In genomic region chr17:40069751-40070643, GRCh38 we compare ENCODE assay signal across 8 cellular contexts. TPM values are rescaled to one million over a fixed set of nuclear protein-coding genes. Genes with fewer than 3 reads are reported as not detected.
DNase-seq lines count a peak whose midpoint lies in the region; ATAC-seq and TF ChIP-seq lines count a peak whose summit lies in the region.

No MANE protein-coding gene starts in this region.

- H3K14ac ChIP-seq in mesenchymal stem cell (ENCODE audit: low read length in 2 of 2): peak overlapping the region in 1 of 2 experiments; percentile 97

- H3K23ac ChIP-seq in mesenchymal stem cell (ENCODE audit: low read length in 2 of 2): no peak overlapping the region

- peaks cover 50% of the 10 kb centered on the region for H3K4me1 ChIP-seq in SJCRH30
- H3K4me1 ChIP-seq in mammary epithelial cell (ENCODE audit: insufficient read depth, low read length): peaks cover 50% of the 10 kb centered on the region
- H3K4me1 ChIP-seq in mesenchymal stem cell (ENCODE audit: control insufficient read depth, insufficient read depth, low read depth, low read length): peaks cover 69% of the 10 kb centered on the region

- H3K36me3 Mint-ChIP-seq in CD14-positive monocyte: peaks cover 6 to 10% of the 10 kb centered on the region in 2 donors
- no peaks in the 10 kb centered on the region for H3K36me3 Mint-ChIP-seq in HFFc6 (ENCODE audit: low read depth)

- 2% methylated on average over 11 of the region's 14 CpGs for WGBS in mammary epithelial cell (ENCODE audit: low coverage, missing lambda C conversion rate)
- WGBS in mesenchymal stem cell: 65% methylated on average over 12 of the region's 14 CpGs

- peak overlapping the region; percentile 87 for H4K8ac ChIP-seq in mesenchymal stem cell (ENCODE audit: low read length)

- CTCF ChIA-PET in mammary epithelial cell (lab: Charles Lee; ENCODE audit: low non-redundant PET): no interaction called here

- H3K4me3 ChIP-seq in SJCRH30: no peak overlapping the region
- no peak overlapping the region for H3K4me3 ChIP-seq in mammary epithelial cell (replicated peaks in 1 of 3; ENCODE audit: insufficient read depth in 1 of 3, low read depth in 2 of 3, low read length in 3 of 3)
- H3K4me3 ChIP-seq in mesenchymal stem cell (ENCODE audit: insufficient read depth in 1 of 2, low read depth in 1 of 2, low read length in 2 of 2): peak overlapping the region in 1 of 2 experiments; percentile 65

- peak overlapping the region; percentile 68 for H2BK120ac ChIP-seq in mesenchymal stem cell (ENCODE audit: low read depth, low read length)

- H3K9me3 Mint-ChIP-seq in CD14-positive monocyte (no peaks in the 10 kb centered on the region), HFFc6 (no peaks in the 10 kb centered on the region)

- peak overlapping the region; percentile 56 for H2AK5ac ChIP-seq in mesenchymal stem cell (ENCODE audit: low read length, severe bottlenecking)

- H2BK15ac ChIP-seq in mesenchymal stem cell (ENCODE audit: low read depth, poor library complexity, severe bottlenecking): peak overlapping the region; percentile 97

- intact Hi-C loops in CD14-positive monocyte (cut with micrococcal nuclease) (no loop called here), mammary epithelial cell (cut with micrococcal nuclease) (no loop called here)

- dilution Hi-C loops in mammary epithelial cell (cut with HindIII; ENCODE audit: low sequenced_read_pairs): loop anchor here (5.0 kb wide), 1 partner anchor 78 kb away; no protein-coding TSS in a partner anchor

- H2AFZ ChIP-seq in mammary epithelial cell (ENCODE audit: low read depth, low read length) (peak overlapping the region; percentile 41), mesenchymal stem cell (ENCODE audit: low read depth, low read length) (no peak overlapping the region)

- H3K27me3 Mint-ChIP-seq in CD14-positive monocyte (ENCODE audit: low read depth in 3 of 3) (peaks cover 0 to 2% (median 2%) of the 10 kb centered on the region in 3 donors), HFFc6 (ENCODE audit: insufficient read depth) (no peaks in the 10 kb centered on the region; the same call in 1 of the 2 replicates)

- in situ Hi-C loops in mammary epithelial cell (cut with MboI; ENCODE audit: low sequenced_read_pairs in 2 of 2): no loop called here

- H4K91ac ChIP-seq in mesenchymal stem cell (ENCODE audit: low read length): peak overlapping the region; percentile 70

- peak overlapping the region in 6 of 7 donors; percentile 12 to 68 (median 52) for H3K27ac Mint-ChIP-seq in CD14-positive monocyte
- H3K27ac Mint-ChIP-seq in HFFc6: peak overlapping the region; percentile 96

- no peak for ATAC-seq in GM21825 (IDR thresholded peaks at IDR 0.05; ENCODE audit: unreplicated experiment)

- peak overlapping the region; percentile 87 to 93 for H2BK12ac ChIP-seq in mesenchymal stem cell (ENCODE audit: low read length in 2 of 2)

- no peak for DNase-seq in CD14-positive monocyte (ENCODE audit: low spot score)
- peak; percentile 43 for DNase-seq in HFFc6
- peak; percentile 38 to 64 for DNase-seq in SJCRH30
- peak; percentile 24 for DNase-seq in mammary epithelial cell
- DNase-seq in mesenchymal stem cell: peak; percentile 33
- DNase-seq in ureter (ENCODE audit: low spot score): peak; percentile 67
- DNase-seq in germinal center (ENCODE audit: low spot score): no peak

- no peak overlapping the region for H3K9ac ChIP-seq in mammary epithelial cell (ENCODE audit: insufficient read depth, low read length)
- H3K9ac ChIP-seq in mesenchymal stem cell (ENCODE audit: low read length): peak overlapping the region; percentile 80

- H3K4me3 Mint-ChIP-seq in CD14-positive monocyte (peak overlapping the region; percentile 17 to 96), HFFc6 (peak overlapping the region; percentile 72)

- H3K27ac ChIP-seq in SJCRH30 (no peak overlapping the region), mammary epithelial cell (ENCODE audit: insufficient read depth, low read depth, low read length) (no peak overlapping the region), mesenchymal stem cell (ENCODE audit: low read length, poor library complexity, severe bottlenecking) (no peak overlapping the region)

- H3K9me3 ChIP-seq in SJCRH30 (replicated peaks): no peaks in the 10 kb centered on the region
- no peaks in the 10 kb centered on the region for H3K9me3 ChIP-seq in mammary epithelial cell (replicated peaks; ENCODE audit: insufficient read depth, low read length)
- no peaks in the 10 kb centered on the region for H3K9me3 ChIP-seq in mesenchymal stem cell (ENCODE audit: control insufficient read depth, low read length)

- H3K4me2 ChIP-seq in mammary epithelial cell (ENCODE audit: insufficient read depth, low read depth, low read length) (peak overlapping the region; percentile 43), mesenchymal stem cell (ENCODE audit: low read length, poor library complexity, severe bottlenecking) (peak overlapping the region; percentile 0)

- H2BK5ac ChIP-seq in mesenchymal stem cell (ENCODE audit: low read depth, low read length, poor library complexity, severe bottlenecking): no peak overlapping the region

- no TSS peak for BruUV-seq in mammary epithelial cell (replicated peaks; lab: Mats Ljungman, UMichigan)

- H4K20me1 ChIP-seq in mammary epithelial cell (ENCODE audit: insufficient read depth, low read length): no peaks in the 10 kb centered on the region

- peak overlapping the region; percentile 85 to 90 for H3K18ac ChIP-seq in mesenchymal stem cell (ENCODE audit: low read depth in 1 of 2, low read length in 2 of 2)

- H3K27me3 ChIP-seq in SJCRH30 (no peaks in the 10 kb centered on the region), mammary epithelial cell (ENCODE audit: insufficient read depth, low read length) (no peaks in the 10 kb centered on the region), mesenchymal stem cell (ENCODE audit: control insufficient read depth in 1 of 2, insufficient read depth in 1 of 2, low read length in 2 of 2) (no peaks in the 10 kb centered on the region)

- H3K79me2 ChIP-seq in mammary epithelial cell (ENCODE audit: insufficient read depth, low read length): no peaks in the 10 kb centered on the region

- peaks cover 72% of the 10 kb centered on the region for H3K4me1 Mint-ChIP-seq in CD14-positive monocyte
- peaks cover 60% of the 10 kb centered on the region for H3K4me1 Mint-ChIP-seq in HFFc6 (ENCODE audit: low read depth)

- peak overlapping the region; percentile 65 to 79 for H3K4ac ChIP-seq in mesenchymal stem cell (ENCODE audit: low read depth in 1 of 2, low read length in 2 of 2)

- H3K79me1 ChIP-seq in mesenchymal stem cell (replicated peaks; ENCODE audit: low read length, poor library complexity, severe bottlenecking): peaks cover 33% of the 10 kb centered on the region

- TF ChIP-seq CTCF in CD14-positive monocyte (IDR thresholded peaks at IDR 0.05): peak; percentile 50
- TF ChIP-seq CTCF in HFFc6 (IDR thresholded peaks at IDR 0.05): peak; percentile 69
- peak; percentile 16 to 36 for TF ChIP-seq CTCF in mammary epithelial cell (conservative IDR thresholded peaks at IDR 0.05 in 1 of 2, IDR thresholded peaks at IDR 0.05 in 1 of 2; ENCODE audit: extremely low read depth in 1 of 2, insufficient read depth in 1 of 2, low read depth in 1 of 2, low read length in 2 of 2)

- no peaks in the 10 kb centered on the region for H3K36me3 ChIP-seq in SJCRH30
- no peaks in the 10 kb centered on the region for H3K36me3 ChIP-seq in mammary epithelial cell (ENCODE audit: insufficient read depth, low read length)
- peaks cover 7 to 10% of the 10 kb centered on the region in 2 experiments for H3K36me3 ChIP-seq in mesenchymal stem cell (ENCODE audit: control insufficient read depth in 1 of 2, insufficient read depth in 2 of 2, low read depth in 1 of 2, low read length in 2 of 2)

RNA-seq across cellular contexts. Expression of gene THRA, which starts 7.2 kb away (rescaled TPM):
- polyA plus RNA-seq in CD14-positive monocyte: 1 to 10 TPM; 2.5 to 3.8 TPM
- 10 to 100 TPM; 29.3 to 33.7 (median 30.7) TPM for total RNA-seq in HFFc6 (2021; fragmentation: NEBNext Ultra II Directional; extraction: Animal tissue kit (Norgen Biotek cat#: 25700))
- 13.3 and 14.4 TPM in 2 replicates for total RNA-seq in SJCRH30 (2014; rRNA removed; shearing (Covaris generic))
- 10 to 100 TPM; 10.8 to 11.7 TPM for total RNA-seq in mammary epithelial cell
- polyA plus RNA-seq in mammary epithelial cell: 10.0 TPM
- polyA minus RNA-seq in mammary epithelial cell: 33.1 TPM
- polyA plus RNA-seq in mesenchymal stem cell (2013, experiment 1 of 2): 24.1 TPM
- 23.2 TPM for polyA plus RNA-seq in mesenchymal stem cell (2013, experiment 2 of 2)
- 54.7 TPM for total RNA-seq in ureter

RNA-seq across cellular contexts. Expression of gene MED24, which starts 15.8 kb away (rescaled TPM):
- polyA plus RNA-seq in CD14-positive monocyte (10 to 100 TPM; 24.9 to 34.1 TPM), mammary epithelial cell (91.2 TPM)
- 10 to 100 TPM; 60.9 to 72.8 (median 65.3) TPM for total RNA-seq in HFFc6 (2021; fragmentation: NEBNext Ultra II Directional; extraction: Animal tissue kit (Norgen Biotek cat#: 25700))
- total RNA-seq in SJCRH30 (2014; rRNA removed; shearing (Covaris generic)): 41.8 and 55.0 TPM in 2 replicates
- total RNA-seq in mammary epithelial cell (10 to 100 TPM; 59.3 to 85.6 TPM), ureter (87.9 TPM)
- polyA minus RNA-seq in mammary epithelial cell: 116 TPM
- polyA plus RNA-seq in mesenchymal stem cell (2013, experiment 1 of 2): 35.2 TPM
- polyA plus RNA-seq in mesenchymal stem cell (2013, experiment 2 of 2): 35.4 TPM

RNA-seq across cellular contexts. Expression of gene NR1D1, which starts 30.4 kb away (rescaled TPM):
- under 1 TPM; 0.28 to 0.31 TPM for polyA plus RNA-seq in CD14-positive monocyte
- total RNA-seq in HFFc6 (2021; fragmentation: NEBNext Ultra II Directional; extraction: Animal tissue kit (Norgen Biotek cat#: 25700)): 10 to 100 TPM; 11.2 to 15.8 (median 15.1) TPM
- 1.0 and 1.4 TPM in 2 replicates for total RNA-seq in SJCRH30 (2014; rRNA removed; shearing (Covaris generic))
- 10 to 100 TPM in 1 of 2 donors, 1 to 10 TPM in 1; 2.0 to 25.9 TPM for total RNA-seq in mammary epithelial cell
- 7.9 TPM for polyA plus RNA-seq in mammary epithelial cell
- polyA minus RNA-seq in mammary epithelial cell: 41.0 TPM
- polyA plus RNA-seq in mesenchymal stem cell (2013, experiment 1 of 2): 6.1 TPM
- polyA plus RNA-seq in mesenchymal stem cell (2013, experiment 2 of 2): 5.5 TPM
- total RNA-seq in ureter: 26.0 TPM

RNA-seq across cellular contexts. Expression of gene MSL1, which starts 51.8 kb away (rescaled TPM):
- polyA plus RNA-seq in CD14-positive monocyte: 10 to 100 TPM in 1 of 2 donors, 1 to 10 TPM in 1; 10.0 to 11.4 TPM
- total RNA-seq in HFFc6 (2021; fragmentation: NEBNext Ultra II Directional; extraction: Animal tissue kit (Norgen Biotek cat#: 25700)): 10 to 100 TPM; 61.2 to 67.8 (median 65.5) TPM
- 72.9 and 76.1 TPM in 2 replicates for total RNA-seq in SJCRH30 (2014; rRNA removed; shearing (Covaris generic))
- total RNA-seq in mammary epithelial cell: 10 to 100 TPM; 36.8 to 72.1 TPM
- polyA plus RNA-seq in mammary epithelial cell: 41.3 TPM
- polyA minus RNA-seq in mammary epithelial cell: 53.9 TPM
- polyA plus RNA-seq in mesenchymal stem cell (2013, experiment 1 of 2): 67.5 TPM
- 66.9 TPM for polyA plus RNA-seq in mesenchymal stem cell (2013, experiment 2 of 2)
- 91.3 TPM for total RNA-seq in ureter

RNA-seq across cellular contexts. Expression of gene CSF3, which starts 54.8 kb away (rescaled TPM):
- not detected for polyA plus RNA-seq in CD14-positive monocyte
- total RNA-seq in HFFc6 (2021; fragmentation: NEBNext Ultra II Directional; extraction: Animal tissue kit (Norgen Biotek cat#: 25700)): under 1 TPM in 5 of 6 experiments, not detected in 1; 0.31 to 0.59 (median 0.48) TPM
- total RNA-seq in SJCRH30 (2014; rRNA removed; shearing (Covaris generic)): 0.55 and 1.4 TPM in 2 replicates
- total RNA-seq in mammary epithelial cell: 1 to 10 TPM in 1 of 2 donors, not detected in 1; 8.2 TPM
- polyA plus RNA-seq in mammary epithelial cell: 5.1 TPM
- polyA minus RNA-seq in mammary epithelial cell: not detected
- polyA plus RNA-seq in mesenchymal stem cell (2013, experiment 1 of 2): not detected
- polyA plus RNA-seq in mesenchymal stem cell (2013, experiment 2 of 2): 0.05 TPM
- total RNA-seq in ureter: 1.0 TPM

Comparison
In these comparisons a context has a peak if more than half of its experiments do, and no peak if none do; other contexts are left out.
1. DNase-seq: peak in HFFc6 (single experiment), SJCRH30 (2 of 2), mammary epithelial cell (single experiment), mesenchymal stem cell (single experiment) and ureter (single experiment); none in CD14-positive monocyte (single experiment) and germinal center (single experiment).
2. Peak in every context shown above with its lines, with median percentiles within 50 percentile points of each other: CTCF ChIP-seq.